In genomic region chr1:26388791-26389445, GRCh38 we compare ENCODE assay signal across 26 cellular contexts. TPM values are rescaled to one million over a fixed set of nuclear protein-coding genes. Genes with fewer than 3 reads are reported as not detected.
DNase-seq lines count a peak whose midpoint lies in the region; ATAC-seq, FAIRE-seq and TF ChIP-seq lines count a peak whose summit lies in the region.
"Had no signal": no experiment of that assay in that cellular context is flagged by ENCODE, and none has a peak within 500 bp of the region (broad histone marks: within the 10 kb centered on the region; RNA-seq: fewer than 3 reads in every experiment).

No MANE protein-coding gene starts in this region.

- no peaks in the 10 kb centered on the region for H3K9me2 ChIP-seq in GM23338 (ENCODE audit: insufficient read depth)

- peak; percentile 50 for DNase-seq in activated CD8-positive, alpha-beta memory T cell treated with anti-CD3 and anti-CD28 coated beads, Interleukin-2, amount 10 ng/mL, durations not matched to agents 7 days and 5 days
- no peak for DNase-seq in activated CD8-positive, alpha-beta memory T cell treated with anti-CD3 and anti-CD28 coated beads for 24 hours
- DNase-seq in RCC 7860 (ENCODE audit: low spot score) (peak; percentile 10), K562 (ENCODE audit: extremely low read depth in 1 of 4, low spot score in 3 of 4) (no peak), spleen (peak; percentile 17), GM23338 (ENCODE audit: low spot score) (no peak)
- DNase-seq: activated naive CD4-positive, alpha-beta T cell treated with anti-CD3 and anti-CD28 coated beads, Interleukin-2, amount 50 U/mL, for 16 hours; Calu3; cerebellar nuclear complex; heart right ventricle; MG63; naive thymus-derived CD4-positive, alpha-beta T cell; NCI-H2171 treated with DMSO at 0.1 percent for 48 hours; NCI-H526 treated with DMSO at 0.1 percent for 48 hours; SHP77 had no signal

- BruUV-seq in K562 (replicated peaks; lab: Mats Ljungman, UMichigan) = no TSS peak

- TF ChIP-seq RAD21 in K562 (CRISPR knock-in tag; conservative IDR thresholded peaks at IDR 0.05 in 1 of 2, IDR thresholded peaks at IDR 0.05 in 1 of 2) = no peak

- POLR2A ChIA-PET in K562 (lab: Yijun Ruan, JAX) = interaction anchor here (0.7 to 1.4 kb wide), 4 partner anchors 10 to 71 kb away, joined by 3 to 4 read pairs (median 4); no protein-coding TSS in a partner anchor

- H3K9me3 ChIP-seq in K562 (replicated peaks; ENCODE audit: control insufficient read depth, insufficient read depth, low read depth, low read length) = no peaks in the 10 kb centered on the region
- no peaks in the 10 kb centered on the region for H3K9me3 ChIP-seq in spleen
- H3K9me3 ChIP-seq: BLaER1 treated with 17β-estradiol and CSF1 and Interleukin-3, amounts not matched to agents 10 nM and 100 nM; heart right ventricle; MG63 had no signal

- H3K9ac ChIP-seq in K562 (ENCODE audit: insufficient read depth in 1 of 2, low read depth in 2 of 2, low read length in 2 of 2) = peak overlapping the region in 1 of 2 experiments; percentile 0; a peak in 1 of 4 replicates

- peaks cover 5 to 18% of the 10 kb centered on the region in 2 experiments for H3K4me1 ChIP-seq in K562 (replicated peaks in 1 of 2; ENCODE audit: control insufficient read depth in 2 of 2, insufficient read depth in 2 of 2, low read length in 2 of 2)
- peaks cover 0 to 18% (median 3%) of the 10 kb centered on the region in 6 donors for H3K4me1 ChIP-seq in spleen
- peaks cover 15% of the 10 kb centered on the region for H3K4me1 ChIP-seq in GM23338 (ENCODE audit: insufficient read depth)

- no peaks in the 10 kb centered on the region for H3F3A ChIP-seq in GM23338 (replicated peaks; ENCODE audit: low read depth)

- H3K27ac ChIP-seq in K562 (ENCODE audit: extremely low read depth, low read depth, low read length) (no peak overlapping the region), spleen (no peak overlapping the region), GM23338 (ENCODE audit: low read depth) (no peak overlapping the region)
- H3K27ac ChIP-seq: BLaER1 treated with 17β-estradiol and CSF1 and Interleukin-3, amounts not matched to agents 10 nM and 100 nM; heart right ventricle; HL-60 had no signal

- peaks cover 4% of the 10 kb centered on the region for H3K36me3 Mint-ChIP-seq in activated CD8-positive, alpha-beta memory T cell treated with anti-CD3 and anti-CD28 coated beads, Interleukin-2, amount 10 ng/mL, durations not matched to agents 7 days and 5 days
- H3K36me3 Mint-ChIP-seq in GM23338 (ENCODE audit: low read depth) = no peaks in the 10 kb centered on the region

- no peak overlapping the region for H3K4me2 ChIP-seq in K562 (ENCODE audit: insufficient read depth, low read length)
- H3K4me2 ChIP-seq in GM23338 = no peak overlapping the region

- no peak for FAIRE-seq in RCC 7860 (lab: Jason Lieb, UNC)
- FAIRE-seq in K562 (lab: Jason Lieb, UNC) = no peak
- FAIRE-seq: GM19239 had no signal

- no peaks in the 10 kb centered on the region for H3K9me1 ChIP-seq in K562 (ENCODE audit: control insufficient read depth, insufficient read depth, low read length)

- H3K9me3 Mint-ChIP-seq in activated CD8-positive, alpha-beta memory T cell treated with anti-CD3 and anti-CD28 coated beads, Interleukin-2, amount 10 ng/mL, durations not matched to agents 7 days and 5 days (ENCODE audit: low read depth) = no peaks in the 10 kb centered on the region
- no peaks in the 10 kb centered on the region; the same call in 2 of the 3 replicates for H3K9me3 Mint-ChIP-seq in GM23338
- H3K9me3 Mint-ChIP-seq: naive thymus-derived CD4-positive, alpha-beta T cell had no signal

- H3K27me3 ChIP-seq in K562 (ENCODE audit: control insufficient read depth in 2 of 2, insufficient read depth in 2 of 2, low read length in 2 of 2) = no peaks in the 10 kb centered on the region
- peaks cover 0 to 45% (median 0%) of the 10 kb centered on the region in 7 donors for H3K27me3 ChIP-seq in spleen (replicated peaks in 1 of 7)
- no peaks in the 10 kb centered on the region for H3K27me3 ChIP-seq in GM23338 (ENCODE audit: insufficient read depth)
- H3K27me3 ChIP-seq: BLaER1 treated with 17β-estradiol and CSF1 and Interleukin-3, amounts not matched to agents 10 nM and 100 nM; MG63 had no signal

- TF ChIP-seq POLR2A in K562 (conservative IDR thresholded peaks at IDR 0.05) = no peak
- no peak for TF ChIP-seq POLR2A in spleen (IDR thresholded peaks at IDR 0.05)

- H2AFZ ChIP-seq in K562 (ENCODE audit: low read depth, low read length) (no peak overlapping the region), GM23338 (no peak overlapping the region)

- no peak overlapping the region for H3K4me3 Mint-ChIP-seq in activated CD8-positive, alpha-beta memory T cell treated with anti-CD3 and anti-CD28 coated beads, Interleukin-2, amount 10 ng/mL, durations not matched to agents 7 days and 5 days
- no peak overlapping the region for H3K4me3 Mint-ChIP-seq in GM23338

- TF ChIP-seq CTCF in K562 (IDR thresholded peaks at IDR 0.05 in 2 of 3, conservative IDR thresholded peaks at IDR 0.05 in 1 of 3; ENCODE audit: insufficient read depth in 2 of 3, low read depth in 1 of 3, low read length in 3 of 3) (no peak), spleen (IDR thresholded peaks at IDR 0.05 in 8 of 11, conservative IDR thresholded peaks at IDR 0.05 in 3 of 11) (no peak), GM23338 (conservative IDR thresholded peaks at IDR 0.05; ENCODE audit: low read depth in 2 of 2) (no peak)

- in situ Hi-C loops in K562 (cut with MboI) = no loop called here

- H3K36me3 ChIP-seq in K562 (ENCODE audit: control insufficient read depth, insufficient read depth, low read length) (no peaks in the 10 kb centered on the region), spleen (no peaks in the 10 kb centered on the region), GM23338 (ENCODE audit: insufficient read depth) (no peaks in the 10 kb centered on the region)
- H3K36me3 ChIP-seq: BLaER1 treated with 17β-estradiol and CSF1 and Interleukin-3, amounts not matched to agents 10 nM and 100 nM; heart right ventricle; MG63 had no signal

- H3K27ac Mint-ChIP-seq in activated CD8-positive, alpha-beta memory T cell treated with anti-CD3 and anti-CD28 coated beads, Interleukin-2, amount 10 ng/mL, durations not matched to agents 7 days and 5 days = peak overlapping the region; percentile 84
- no peak overlapping the region; the same call in 1 of the 2 replicates for H3K27ac Mint-ChIP-seq in GM23338

- TF ChIP-seq EP300 in K562 (IDR thresholded peaks at IDR 0.05; ENCODE audit: low read length) = no peak

- H3K4me1 Mint-ChIP-seq in activated CD8-positive, alpha-beta memory T cell treated with anti-CD3 and anti-CD28 coated beads, Interleukin-2, amount 10 ng/mL, durations not matched to agents 7 days and 5 days = peaks cover 77% of the 10 kb centered on the region
- H3K4me1 Mint-ChIP-seq in GM23338 = peaks cover 34% of the 10 kb centered on the region

- H3K27me3 Mint-ChIP-seq in activated CD8-positive, alpha-beta memory T cell treated with anti-CD3 and anti-CD28 coated beads, Interleukin-2, amount 10 ng/mL, durations not matched to agents 7 days and 5 days = no peaks in the 10 kb centered on the region
- peaks cover 10% of the 10 kb centered on the region for H3K27me3 Mint-ChIP-seq in GM23338 (ENCODE audit: insufficient read depth, low read depth, poor library complexity)

- no peak overlapping the region for H3K4me3 ChIP-seq in K562
- H3K4me3 ChIP-seq in spleen = no peak overlapping the region
- H3K4me3 ChIP-seq in GM23338 = no peak overlapping the region
- H3K4me3 ChIP-seq: BLaER1 treated with 17β-estradiol and CSF1 and Interleukin-3, amounts not matched to agents 10 nM and 100 nM; heart right ventricle; MG63 had no signal

- CTCF ChIA-PET in activated CD8-positive, alpha-beta memory T cell treated with anti-CD3 and anti-CD28 coated beads, Interleukin-2, amount 10 ng/mL, durations not matched to agents 7 days and 5 days (lab: Charles Lee) = interaction anchor here (0.8 to 13.6 kb wide), 14 partner anchors 11 to 219 kb away, joined by 3 to 180 read pairs (median 6); partner anchors contain the start of genes C1orf232, CEP85, SH3BGRL3 and ZNF593
- CTCF ChIA-PET in K562 (lab: Yijun Ruan, JAX; ENCODE audit: low intra/inter-chr PET ratio) = interaction anchor here (1.2 kb wide), 1 partner anchor 199 kb away, joined by 3 read pairs; no protein-coding TSS in a partner anchor

- 34% methylated on average over 7 of the region's 7 CpGs for WGBS in K562 (ENCODE audit: insufficient coverage, low coverage, missing lambda C conversion rate)
- WGBS in spleen, 5 donors = 71 to 83% (median 82%) methylated on average over 7 of the region's 7 CpGs

- ATAC-seq in activated CD8-positive, alpha-beta memory T cell treated with anti-CD3 and anti-CD28 coated beads, Interleukin-2, amount 10 ng/mL, durations not matched to agents 7 days and 5 days = peak; percentile 52
- ATAC-seq in K562 (no peak), GM23338 (no peak), HG03196 (IDR thresholded peaks at IDR 0.05; ENCODE audit: unreplicated experiment) (no peak), GM19351 (IDR thresholded peaks at IDR 0.05; ENCODE audit: unreplicated experiment) (no peak)
- ATAC-seq: heart right ventricle; naive thymus-derived CD4-positive, alpha-beta T cell had no signal

- H3K79me2 ChIP-seq in K562 (ENCODE audit: control insufficient read depth, insufficient read depth, low read length) (no peaks in the 10 kb centered on the region), GM23338 (replicated peaks; ENCODE audit: insufficient read depth) (no peaks in the 10 kb centered on the region)

- H4K20me1 ChIP-seq in K562 (replicated peaks; ENCODE audit: control insufficient read depth, insufficient read depth, low read length) (no peaks in the 10 kb centered on the region), GM23338 (replicated peaks; ENCODE audit: insufficient read depth) (no peaks in the 10 kb centered on the region)
- H4K20me1 ChIP-seq: BLaER1 treated with 17β-estradiol and CSF1 and Interleukin-3, amounts not matched to agents 10 nM and 100 nM had no signal

- intact Hi-C loops in K562 (cut with micrococcal nuclease) = loop anchor here (10.0 kb wide), 1 partner anchor 214 kb away; the partner anchor contains the start of genes CNKSR1 and ZNF593OS
- intact Hi-C loops in spleen (cut with DNase I; ENCODE audit: low total_unique reads) = no loop called here

RNA-seq across cellular contexts. Expression of gene ZNF683, which starts 16.4 kb away (rescaled TPM):
- total RNA-seq in activated CD8-positive, alpha-beta memory T cell treated with anti-CD3 and anti-CD28 coated beads, Interleukin-2, amount 10 ng/mL, durations not matched to agents 7 days and 5 days = 10 to 100 TPM in 1 of 2 experiments, 1 to 10 TPM in 1; 7.0 to 26.3 TPM
- not detected in 2 replicates for total RNA-seq in K562 (2011; cell fraction: chromatin; rRNA removed; ENCODE audit: low replicate concordance)
- total RNA-seq in K562 (2011; cell fraction: nucleolus; rRNA removed) = not detected in 2 replicates
- not detected in 2 replicates for total RNA-seq in K562 (2011; cell fraction: nucleoplasm; rRNA removed)
- total RNA-seq in K562 (2014; rRNA removed) (not detected in 2 replicates), K562 (2014; rRNA removed; fragmentation: Illumina TruSeq; extraction: Trizol) (not detected in 2 replicates), K562 (2015; rRNA removed; fragmentation: Illumina TruSeq; extraction: Trizol) (not detected in 2 replicates), K562 (2021) (not detected in 2 replicates), spleen (under 1 TPM in 5 of 7 donors, not detected in 2; 0.17 to 0.74 (median 0.49) TPM)
- polyA plus RNA-seq in K562 (2011; rRNA removed) (not detected in 2 replicates), K562 (2014; fragmentation: Illumina TruSeq; extraction: Trizol) (not detected in 2 replicates), K562 (2014; fragmentation: Nextera tagmentation; extraction: Ambion mirVana) (not detected), K562 (2014; rRNA removed) (not detected in 2 replicates), spleen (1 to 10 TPM in 1 of 3 donors, under 1 TPM in 2; 0.38 to 1.5 (median 0.83) TPM), GM23338 (2016; fragmentation: Nextera tagmentation; extraction: Ambion mirVana) (not detected in 2 replicates)
- polyA plus RNA-seq in K562 (2011; cell fraction: cytosol; rRNA removed) = not detected in 2 replicates
- polyA plus RNA-seq in K562 (2011; cell fraction: nucleus; rRNA removed) = not detected in 2 replicates
- not detected in 2 replicates for polyA plus RNA-seq in K562 (2012)
- not detected in 2 replicates for polyA minus RNA-seq in K562 (2011; rRNA and poly(A)+ RNA removed)
- polyA minus RNA-seq in K562 (2011; cell fraction: cytosol; rRNA and poly(A)+ RNA removed) = not detected in 2 replicates
- polyA minus RNA-seq in K562 (2011; cell fraction: nucleus; rRNA and poly(A)+ RNA removed) = not detected in 2 replicates
- total RNA-seq in GM23338 (2014; rRNA removed; shearing (Covaris generic)) = not detected in 2 replicates
- total RNA-seq: A673, Calu3, Daoy, epithelial cell of proximal tubule, osteoblast, subcutaneous adipose tissue, urinary bladder had no signal
- polyA plus RNA-seq: naive thymus-derived CD4-positive, alpha-beta T cell had no signal

RNA-seq across cellular contexts. Expression of gene LIN28A, which starts 21.7 kb away (rescaled TPM):
- not detected for total RNA-seq in activated CD8-positive, alpha-beta memory T cell treated with anti-CD3 and anti-CD28 coated beads, Interleukin-2, amount 10 ng/mL, durations not matched to agents 7 days and 5 days
- total RNA-seq in K562 (2011; cell fraction: chromatin; rRNA removed; ENCODE audit: low replicate concordance) = 0.51 and 0.97 TPM in 2 replicates
- total RNA-seq in K562 (2011; cell fraction: nucleolus; rRNA removed) = 0.53 and 0.67 TPM in 2 replicates
- 0.81 and 1.5 TPM in 2 replicates for total RNA-seq in K562 (2011; cell fraction: nucleoplasm; rRNA removed)
- total RNA-seq in K562 (2014; rRNA removed) (3.1 and 3.8 TPM in 2 replicates), K562 (2014; rRNA removed; fragmentation: Illumina TruSeq; extraction: Trizol) (4.3 and 4.5 TPM in 2 replicates), K562 (2015; rRNA removed; fragmentation: Illumina TruSeq; extraction: Trizol) (4.5 and 5.4 TPM in 2 replicates), K562 (2021) (5.1 TPM in 2 replicates), spleen (not detected)
- polyA plus RNA-seq in K562 (2011; rRNA removed) (0.26 and 5.2 TPM in 2 replicates), K562 (2014; fragmentation: Illumina TruSeq; extraction: Trizol) (3.5 and 3.9 TPM in 2 replicates), K562 (2014; fragmentation: Nextera tagmentation; extraction: Ambion mirVana) (1 to 10 TPM in 1 of 2 experiments, under 1 TPM in 1; 0.80 to 1.0 TPM), K562 (2014; rRNA removed) (2.4 and 3.2 TPM in 2 replicates), spleen (not detected), GM23338 (2016; fragmentation: Nextera tagmentation; extraction: Ambion mirVana) (604 and 648 TPM in 2 replicates)
- polyA plus RNA-seq in K562 (2011; cell fraction: cytosol; rRNA removed) = 0.25 and 1.9 TPM in 2 replicates
- polyA plus RNA-seq in K562 (2011; cell fraction: nucleus; rRNA removed) = 0.15 and 1.7 TPM in 2 replicates
- 0.24 and 1.0 TPM in 2 replicates for polyA plus RNA-seq in K562 (2012)
- 0.69 and 13.6 TPM in 2 replicates for polyA minus RNA-seq in K562 (2011; rRNA and poly(A)+ RNA removed)
- 0.36 and 6.4 TPM in 2 replicates for polyA minus RNA-seq in K562 (2011; cell fraction: cytosol; rRNA and poly(A)+ RNA removed)
- polyA minus RNA-seq in K562 (2011; cell fraction: nucleus; rRNA and poly(A)+ RNA removed) = 0.11 and 0.81 TPM in 2 replicates
- total RNA-seq in GM23338 (2014; rRNA removed; shearing (Covaris generic)) = 1,538 and 1,571 TPM in 2 replicates
- total RNA-seq: Calu3; Daoy; epithelial cell of proximal tubule; naive thymus-derived CD4-positive, alpha-beta T cell; osteoblast; subcutaneous adipose tissue; urinary bladder had no signal
- polyA plus RNA-seq: heart right ventricle; naive thymus-derived CD4-positive, alpha-beta T cell; urinary bladder had no signal

RNA-seq across cellular contexts. Expression of gene CRYBG2, which starts 35.0 kb away (rescaled TPM):
- total RNA-seq in activated CD8-positive, alpha-beta memory T cell treated with anti-CD3 and anti-CD28 coated beads, Interleukin-2, amount 10 ng/mL, durations not matched to agents 7 days and 5 days = 1 to 10 TPM; 5.7 to 8.6 TPM
- 7.8 and 10.7 TPM in 2 replicates for total RNA-seq in K562 (2011; cell fraction: chromatin; rRNA removed; ENCODE audit: low replicate concordance)
- total RNA-seq in K562 (2011; cell fraction: nucleolus; rRNA removed) = 10.0 and 10.2 TPM in 2 replicates
- total RNA-seq in K562 (2011; cell fraction: nucleoplasm; rRNA removed) = 5.7 and 6.5 TPM in 2 replicates
- total RNA-seq in K562 (2014; rRNA removed) (7.5 and 12.6 TPM in 2 replicates), K562 (2014; rRNA removed; fragmentation: Illumina TruSeq; extraction: Trizol) (1.3 and 2.1 TPM in 2 replicates), K562 (2015; rRNA removed; fragmentation: Illumina TruSeq; extraction: Trizol) (1.9 and 2.5 TPM in 2 replicates), K562 (2021) (8.5 and 8.8 TPM in 2 replicates), spleen (1 to 10 TPM in 1 of 7 donors, under 1 TPM in 1, not detected in 5; 0.87 to 1.1 TPM)
- polyA plus RNA-seq in K562 (2011; rRNA removed) (3.3 and 3.8 TPM in 2 replicates), K562 (2014; fragmentation: Illumina TruSeq; extraction: Trizol) (3.7 and 5.1 TPM in 2 replicates), K562 (2014; fragmentation: Nextera tagmentation; extraction: Ambion mirVana) (1 to 10 TPM in 1 of 2 experiments, under 1 TPM in 1; 0.39 to 2.4 TPM), K562 (2014; rRNA removed) (3.1 and 8.1 TPM in 2 replicates), spleen (1 to 10 TPM; 1.2 to 3.4 (median 1.5) TPM), GM23338 (2016; fragmentation: Nextera tagmentation; extraction: Ambion mirVana) (17.6 and 19.4 TPM in 2 replicates)
- 4.8 and 8.5 TPM in 2 replicates for polyA plus RNA-seq in K562 (2011; cell fraction: cytosol; rRNA removed)
- polyA plus RNA-seq in K562 (2011; cell fraction: nucleus; rRNA removed) = 6.5 and 9.6 TPM in 2 replicates
- 4.3 and 24.3 TPM in 2 replicates for polyA plus RNA-seq in K562 (2012)
- polyA minus RNA-seq in K562 (2011; rRNA and poly(A)+ RNA removed) = 1.6 and 1.9 TPM in 2 replicates
- polyA minus RNA-seq in K562 (2011; cell fraction: cytosol; rRNA and poly(A)+ RNA removed) = 5.9 and 7.5 TPM in 2 replicates
- 2.6 and 4.4 TPM in 2 replicates for polyA minus RNA-seq in K562 (2011; cell fraction: nucleus; rRNA and poly(A)+ RNA removed)
- 10.0 and 18.4 TPM in 2 replicates for total RNA-seq in GM23338 (2014; rRNA removed; shearing (Covaris generic))
- total RNA-seq: A673, osteoblast, subcutaneous adipose tissue had no signal

RNA-seq across cellular contexts. Expression of gene DHDDS, which starts 43.2 kb away (rescaled TPM):
- total RNA-seq in activated CD8-positive, alpha-beta memory T cell treated with anti-CD3 and anti-CD28 coated beads, Interleukin-2, amount 10 ng/mL, durations not matched to agents 7 days and 5 days = 10 to 100 TPM; 49.2 to 54.0 TPM
- 193 and 199 TPM in 2 replicates for total RNA-seq in K562 (2011; cell fraction: chromatin; rRNA removed; ENCODE audit: low replicate concordance)
- 118 TPM in 2 replicates for total RNA-seq in K562 (2011; cell fraction: nucleolus; rRNA removed)
- total RNA-seq in K562 (2011; cell fraction: nucleoplasm; rRNA removed) = 160 and 187 TPM in 2 replicates
- 40.8 and 45.3 TPM in 2 replicates for total RNA-seq in K562 (2014; rRNA removed)
- total RNA-seq in K562 (2014; rRNA removed; fragmentation: Illumina TruSeq; extraction: Trizol) = 49.6 and 51.4 TPM in 2 replicates
- total RNA-seq in K562 (2015; rRNA removed; fragmentation: Illumina TruSeq; extraction: Trizol) = 46.8 and 47.4 TPM in 2 replicates
- 55.0 and 60.4 TPM in 2 replicates for total RNA-seq in K562 (2021)
- 34.8 and 39.8 TPM in 2 replicates for polyA plus RNA-seq in K562 (2011; rRNA removed)
- 30.4 and 33.9 TPM in 2 replicates for polyA plus RNA-seq in K562 (2011; cell fraction: cytosol; rRNA removed)
- 36.1 and 38.4 TPM in 2 replicates for polyA plus RNA-seq in K562 (2011; cell fraction: nucleus; rRNA removed)
- polyA plus RNA-seq in K562 (2012) = 30.7 and 44.5 TPM in 2 replicates
- polyA plus RNA-seq in K562 (2014; fragmentation: Illumina TruSeq; extraction: Trizol) = 41.8 and 50.3 TPM in 2 replicates
- 10 to 100 TPM; 33.3 to 44.3 TPM for polyA plus RNA-seq in K562 (2014; fragmentation: Nextera tagmentation; extraction: Ambion mirVana)
- polyA plus RNA-seq in K562 (2014; rRNA removed) = 38.3 and 42.1 TPM in 2 replicates
- 75.8 and 89.1 TPM in 2 replicates for polyA minus RNA-seq in K562 (2011; rRNA and poly(A)+ RNA removed)
- polyA minus RNA-seq in K562 (2011; cell fraction: cytosol; rRNA and poly(A)+ RNA removed) = 23.4 and 26.7 TPM in 2 replicates
- polyA minus RNA-seq in K562 (2011; cell fraction: nucleus; rRNA and poly(A)+ RNA removed) = 39.3 and 68.4 TPM in 2 replicates
- total RNA-seq in spleen = 10 to 100 TPM; 30.1 to 48.8 (median 35.7) TPM
- polyA plus RNA-seq in spleen = 10 to 100 TPM; 11.1 to 17.1 (median 16.5) TPM
- total RNA-seq in GM23338 (2014; rRNA removed; shearing (Covaris generic)) = 47.2 and 49.5 TPM in 2 replicates
- polyA plus RNA-seq in GM23338 (2016; fragmentation: Nextera tagmentation; extraction: Ambion mirVana) = 26.9 and 32.6 TPM in 2 replicates

Comparison
In these comparisons a context has a peak if more than half of its experiments do, and no peak if none do; other contexts are left out.
1. DNase-seq: peak in activated CD8-positive, alpha-beta memory T cell treated with anti-CD3 and anti-CD28 coated beads, Interleukin-2, amount 10 ng/mL, durations not matched to agents 7 days and 5 days (single experiment), RCC 7860 (single experiment) and spleen (single experiment); none in activated CD8-positive, alpha-beta memory T cell treated with anti-CD3 and anti-CD28 coated beads for 24 hours (single experiment), K562 (0 of 4) and GM23338 (single experiment).
2. RNA of gene LIN28A, which starts 21.7 kb away (total RNA-seq): 1,538 to 1,571 TPM in GM23338; 0.51 to 5.4 TPM in K562, not detected in activated CD8-positive, alpha-beta memory T cell treated with anti-CD3 and anti-CD28 coated beads, Interleukin-2, amount 10 ng/mL, durations not matched to agents 7 days and 5 days and not detected in spleen; every median in the first group is over 100 times any median in the second.